In genomic region chr4:74311696-74312313, GRCh38 we compare ENCODE assay signal across 8 cellular contexts. TPM values are rescaled to one million over a fixed set of nuclear protein-coding genes. Genes with fewer than 3 reads are reported as not detected.
DNase-seq lines count a peak whose midpoint lies in the region; ATAC-seq and TF ChIP-seq lines count a peak whose summit lies in the region.

No MANE protein-coding gene starts in this region.

- DNase-seq in NCI-H2107 treated with DMSO at 0.1 percent for 48 hours (lab: John Stamatoyannopoulos, UW; ENCODE audit: unreplicated experiment) (peak; percentile 1), NCI-H2107 (lab: John Stamatoyannopoulos, UW) (no peak), Karpas-422 (peak; percentile 71), foreskin keratinocyte (no peak), putamen (ENCODE audit: low spot score) (peak; percentile 47), GM19238 (ENCODE audit: insufficient read length, low spot score) (no peak)

- no peak overlapping the region for H2AFZ ChIP-seq in Karpas-422 (ENCODE audit: low read length)
- H2AFZ ChIP-seq in SU-DHL-6 (ENCODE audit: low read depth, low read length, severe bottlenecking): no peak overlapping the region

- H3K9me3 ChIP-seq in Karpas-422 (ENCODE audit: low read length) (no peaks in the 10 kb centered on the region), SU-DHL-6 (ENCODE audit: insufficient read depth, low read length) (no peaks in the 10 kb centered on the region)

- H3K79me2 ChIP-seq in Karpas-422 (ENCODE audit: low read length) (no peaks in the 10 kb centered on the region), SU-DHL-6 (ENCODE audit: insufficient read depth, low read length) (no peaks in the 10 kb centered on the region)

- H3K27me3 ChIP-seq in Karpas-422 (ENCODE audit: low read length): no peaks in the 10 kb centered on the region
- H3K27me3 ChIP-seq in SU-DHL-6 (ENCODE audit: low read length): no peaks in the 10 kb centered on the region
- H3K27me3 ChIP-seq in foreskin keratinocyte: no peaks in the 10 kb centered on the region

- H3K4me1 ChIP-seq in Karpas-422 (ENCODE audit: low read length) (peaks cover 6% of the 10 kb centered on the region), foreskin keratinocyte (peaks cover 30% of the 10 kb centered on the region)

- H3K27ac ChIP-seq in Karpas-422 (ENCODE audit: low read length): no peak overlapping the region
- no peak overlapping the region for H3K27ac ChIP-seq in SU-DHL-6 (ENCODE audit: low read depth, low read length)
- no peak overlapping the region for H3K27ac ChIP-seq in foreskin keratinocyte

- H3K4me3 ChIP-seq in Karpas-422 (ENCODE audit: low read length): no peak overlapping the region
- no peak overlapping the region for H3K4me3 ChIP-seq in SU-DHL-6 (ENCODE audit: insufficient read depth, low read length, poor library complexity, severe bottlenecking)

- H3K36me3 ChIP-seq in Karpas-422 (ENCODE audit: insufficient read depth, low read length) (no peaks in the 10 kb centered on the region), SU-DHL-6 (ENCODE audit: low read length) (no peaks in the 10 kb centered on the region)

- H4K20me1 ChIP-seq in Karpas-422 (ENCODE audit: insufficient read depth, low read depth, low read length) (no peaks in the 10 kb centered on the region), SU-DHL-6 (ENCODE audit: low read depth, low read length) (no peaks in the 10 kb centered on the region)

- H3K4me2 ChIP-seq in Karpas-422 (ENCODE audit: low read depth, low read length, poor library complexity, severe bottlenecking): no peak overlapping the region
- H3K4me2 ChIP-seq in SU-DHL-6 (ENCODE audit: low read depth, low read length, poor library complexity, severe bottlenecking): no peak overlapping the region

- peak; percentile 26 for TF ChIP-seq CTCF in SU-DHL-6 (IDR thresholded peaks at IDR 0.05; ENCODE audit: insufficient read depth, low read length, poor library complexity, severe bottlenecking)
- TF ChIP-seq CTCF in foreskin keratinocyte (conservative IDR thresholded peaks at IDR 0.05): peak; percentile 90

- H3K9ac ChIP-seq in Karpas-422 (ENCODE audit: low read length): no peak overlapping the region
- no peak overlapping the region for H3K9ac ChIP-seq in SU-DHL-6 (ENCODE audit: low read length)

- no peaks in the 10 kb centered on the region for H3F3A ChIP-seq in SU-DHL-6 (ENCODE audit: insufficient read depth)

- H3K9me2 ChIP-seq in Karpas-422 (replicated peaks; ENCODE audit: insufficient read depth, low read length) (no peaks in the 10 kb centered on the region), SU-DHL-6 (replicated peaks; ENCODE audit: insufficient read depth, low read length) (no peaks in the 10 kb centered on the region)

- peak; percentile 63 for ATAC-seq in GM19372 (IDR thresholded peaks at IDR 0.05; ENCODE audit: low read depth, unreplicated experiment)
- ATAC-seq in foreskin keratinocyte: peak; percentile 44

RNA-seq across cellular contexts. Expression of gene EPGN, which starts 3.5 kb away (rescaled TPM):
- not detected in 2 replicates for total RNA-seq in Karpas-422 (2014; rRNA removed; shearing (Covaris generic); ENCODE audit: low replicate concordance)
- total RNA-seq in foreskin keratinocyte: 20.0 and 30.6 TPM in 2 replicates
- polyA plus RNA-seq in foreskin keratinocyte: 5.1 and 10.7 TPM in 2 replicates

RNA-seq across cellular contexts. Expression of gene EREG, which starts 53.1 kb away (rescaled TPM):
- total RNA-seq in Karpas-422 (2014; rRNA removed; shearing (Covaris generic); ENCODE audit: low replicate concordance): not detected in 2 replicates
- total RNA-seq in foreskin keratinocyte: 23.7 and 29.1 TPM in 2 replicates
- 6.2 and 6.3 TPM in 2 replicates for polyA plus RNA-seq in foreskin keratinocyte

Comparison
In these comparisons a context has a peak if more than half of its experiments do, and no peak if none do; other contexts are left out.
1. DNase-seq: peak in NCI-H2107 treated with DMSO at 0.1 percent for 48 hours (single experiment), Karpas-422 (single experiment) and putamen (single experiment); none in NCI-H2107 (single experiment), foreskin keratinocyte (0 of 2) and GM19238 (single experiment).
2. RNA of gene EPGN, which starts 3.5 kb away (total RNA-seq): 20.0 to 30.6 TPM in foreskin keratinocyte; not detected in Karpas-422; every median in the first group is over 10 times any median in the second.
3. RNA of gene EREG, which starts 53.1 kb away (total RNA-seq): 23.7 to 29.1 TPM in foreskin keratinocyte; not detected in Karpas-422; every median in the first group is over 10 times any median in the second.